Comparison of ENCODE assay signal across 8 cellular contexts in the genomic region with DNA sequence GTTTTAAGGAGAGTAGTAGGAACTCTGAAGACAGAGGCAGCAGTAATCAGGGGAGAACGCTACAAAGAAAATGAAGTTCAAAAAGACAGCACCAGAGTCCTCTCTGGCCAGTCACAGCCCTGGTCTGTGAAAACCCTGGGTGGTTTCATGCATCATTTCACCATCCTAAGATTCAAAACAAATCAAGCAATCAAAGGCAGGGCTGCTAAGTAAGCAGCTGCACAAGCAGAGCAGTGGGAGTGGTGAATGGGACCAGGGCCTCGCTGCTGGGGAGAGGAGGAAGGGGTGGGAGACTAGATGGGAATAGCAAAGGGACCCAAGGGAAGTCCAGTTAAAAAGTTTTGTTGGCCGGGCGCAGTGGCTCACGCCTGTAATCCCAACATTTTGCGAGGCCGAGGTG.
DNase-seq lines count a peak whose midpoint lies in the region; TF ChIP-seq lines count a peak whose summit lies in the region.
"Not testable (repeated sequence)": the region's sequence is repeated elsewhere in the genome, so short reads cannot be mapped to it uniquely, and the experiment has no call there.

No MANE protein-coding gene starts in this region.

- H3K9me3 Mint-ChIP-seq in H9: not testable (repeated sequence)

- H2AK5ac ChIP-seq in H9 (ENCODE audit: insufficient read length, low read length): not testable (repeated sequence)

- not testable (repeated sequence) for H2BK120ac ChIP-seq in H9 (ENCODE audit: low read depth, low read length, poor library complexity, severe bottlenecking)

- not testable (repeated sequence) for H3K79me2 ChIP-seq in H9 (ENCODE audit: insufficient read depth, low read length)

- H3K56ac ChIP-seq in H9 (ENCODE audit: insufficient read length, low read depth, low read length): not testable (repeated sequence)

- H3K9me3 ChIP-seq in H9 (ENCODE audit: control insufficient read depth, low read depth, low read length); neutrophil; transverse colon: not testable (repeated sequence)

- H2BK20ac ChIP-seq in H9 (ENCODE audit: low read depth, low read length, poor library complexity, severe bottlenecking): not testable (repeated sequence)

- TF ChIP-seq EP300 in transverse colon (IDR thresholded peaks at IDR 0.05; ENCODE audit: low read depth): not testable (repeated sequence)

- H4K5ac ChIP-seq in H9 (ENCODE audit: insufficient read length, low read depth, low read length): not testable (repeated sequence)

- not testable (repeated sequence) for TF ChIP-seq CTCF in H9 (conservative IDR thresholded peaks at IDR 0.05); neutrophil (IDR thresholded peaks at IDR 0.05); transverse colon (IDR thresholded peaks at IDR 0.05)

- peaks cover 14% of the 10 kb centered on the region in 2 experiments for H3K4me1 Mint-ChIP-seq in H9

- H3K36me3 ChIP-seq in neutrophil, transverse colon: not testable (repeated sequence)

- H3K14ac ChIP-seq in H9 (ENCODE audit: insufficient read depth, low read length): not testable (repeated sequence)

- TF ChIP-seq POLR2A in transverse colon (IDR thresholded peaks at IDR 0.05): not testable (repeated sequence)

- not testable (repeated sequence) for H3K18ac ChIP-seq in H9 (ENCODE audit: insufficient read length, low read depth, low read length)

- not testable (repeated sequence) for H3K27me3 Mint-ChIP-seq in H9 (ENCODE audit: low read depth)

- not testable (repeated sequence) for H2BK12ac ChIP-seq in H9 (ENCODE audit: insufficient read length, low read depth, low read length)

- not testable (repeated sequence) for H2BK15ac ChIP-seq in H9 (ENCODE audit: low read depth, low read length)

- not testable (repeated sequence) for H3K4me3 ChIP-seq in neutrophil (ENCODE audit: low read depth in 1 of 2, low read length in 1 of 2); transverse colon

- not testable (repeated sequence) for H3K4me2 ChIP-seq in H9 (ENCODE audit: insufficient read depth, insufficient read length, low read length)

- H3K23me2 ChIP-seq in H9 (ENCODE audit: insufficient read length, low read depth, low read length, poor library complexity, severe bottlenecking): not testable (repeated sequence)

- DNase-seq in ACHN: peak; percentile 87
- not testable (repeated sequence) for DNase-seq in H9, transverse colon
- peak in 2 of 3 experiments; percentile 5 to 30 for DNase-seq in NCI-H1417 (lab: John Stamatoyannopoulos, UW)
- peak; percentile 66 to 72 for DNase-seq in SHP77 (lab: John Stamatoyannopoulos, UW)
- DNase-seq in astrocyte of the hippocampus (ENCODE audit: low read depth, low spot score): peak; percentile 81
- peak; percentile 78 for DNase-seq in kidney glomerular epithelial cell (lab: John Stamatoyannopoulos, UW)

- not testable (repeated sequence) for H3K79me1 ChIP-seq in H9 (ENCODE audit: insufficient read depth, low read depth, low read length, poor library complexity, severe bottlenecking)

- H3K27ac Mint-ChIP-seq in H9: peak overlapping the region in 2 of 3 experiments; percentile 16 to 49; a peak in 3 of 7 replicates

- H2BK5ac ChIP-seq in H9 (ENCODE audit: insufficient read length, low read length): not testable (repeated sequence)

- not testable (repeated sequence) for H3T11ph ChIP-seq in H9 (ENCODE audit: low read length)

- intact Hi-C loops in transverse colon (cut with DNase I; ENCODE audit: low total_unique reads): not testable (repeated sequence)

- not testable (repeated sequence) for H4K20me1 ChIP-seq in H9 (ENCODE audit: control insufficient read depth, insufficient read depth, insufficient read length)

- not testable (repeated sequence) for H3K27ac ChIP-seq in H9 (ENCODE audit: insufficient read length, low read depth, low read length)
- H3K27ac ChIP-seq in neutrophil (peak overlapping the region; percentile 82), transverse colon (peak overlapping the region; percentile 59 to 82 (median 78))

- not testable (repeated sequence) for H2AFZ ChIP-seq in H9 (ENCODE audit: low read length)

- H4K8ac ChIP-seq in H9 (replicated peaks; ENCODE audit: insufficient read length, low read depth, low read length): not testable (repeated sequence)

- H3K23ac ChIP-seq in H9 (ENCODE audit: insufficient read length, low read depth, low read length): not testable (repeated sequence)

- not testable (repeated sequence) for H3K4me3 Mint-ChIP-seq in H9

- not testable (repeated sequence) for H3K27me3 ChIP-seq in H9 (ENCODE audit: insufficient read depth, low read length); neutrophil; transverse colon

- not testable (repeated sequence) for H3K4me1 ChIP-seq in H9 (ENCODE audit: insufficient read depth, low read length)
- H3K4me1 ChIP-seq in neutrophil (ENCODE audit: control insufficient read depth in 1 of 2, insufficient read depth in 1 of 2, low read depth in 1 of 2, low read length in 1 of 2) (peaks cover 55 to 59% of the 10 kb centered on the region in 2 experiments), transverse colon (peaks cover 0 to 29% (median 19%) of the 10 kb centered on the region in 4 donors)

- H3K36me3 Mint-ChIP-seq in H9 (ENCODE audit: insufficient read depth in 1 of 3, low read depth in 3 of 3): peaks cover 2 to 18% (median 10%) of the 10 kb centered on the region in 3 experiments; a peak in 6 of 7 replicates

- in situ Hi-C loops in ACHN (cut with HindIII; ENCODE audit: low pct_ligation_motif_present, low pct_unique_long_range_greater_than_20kb, low sequenced_read_pairs); transverse colon (cut with MboI; ENCODE audit: low pct_ligation_motif_present in 1 of 4, low pct_unique_long_range_greater_than_20kb in 1 of 4, low sequenced_read_pairs in 3 of 4): not testable (repeated sequence)

- not testable (repeated sequence) for H3K4ac ChIP-seq in H9 (ENCODE audit: low read depth, low read length)

- H3K9ac ChIP-seq in H9 (ENCODE audit: extremely low read depth, insufficient read length, low read length): not testable (repeated sequence)

- WGBS in H9 (ENCODE audit: extremely low coverage, insufficient read length, low lambda C conversion rate): no CpG with 5 or more reads among the region's 7 CpGs
- WGBS in transverse colon (ENCODE audit: low coverage in 1 of 2), 2 donors: 88 to 90% methylated on average over 2 to 7 of the region's 7 CpGs

- H4K91ac ChIP-seq in H9 (ENCODE audit: insufficient read length, low read depth, low read length): not testable (repeated sequence)
